In the genomic region with DNA sequence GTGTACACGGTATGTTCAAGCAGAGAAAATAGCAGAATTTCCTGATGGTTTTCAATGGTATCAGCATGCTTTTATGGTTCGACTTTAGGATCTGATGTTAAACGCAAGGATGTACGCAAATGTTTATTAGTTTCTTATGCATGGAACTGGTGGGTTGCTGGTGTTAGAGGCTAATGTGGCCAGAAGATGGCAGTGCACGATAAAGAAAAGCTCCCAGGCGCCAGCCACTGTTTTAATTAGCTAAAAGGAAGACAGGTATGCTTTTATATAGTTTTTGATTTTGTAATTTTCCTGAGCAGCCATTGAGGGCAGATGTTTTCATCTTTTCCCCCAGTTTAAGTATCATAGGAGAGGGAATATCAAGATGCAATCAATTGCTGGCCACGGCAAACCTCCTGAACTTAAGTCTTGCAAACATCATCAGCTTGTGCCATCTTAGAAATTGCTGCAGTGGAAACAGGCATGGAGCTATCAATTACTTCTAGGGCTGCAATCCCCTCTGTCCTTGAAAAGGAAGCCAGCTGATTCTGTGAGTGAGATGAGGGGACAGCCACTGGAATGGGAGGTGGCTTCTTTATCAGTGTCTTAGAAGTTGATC, we compare ENCODE assay signal across 9 cellular contexts.
DNase-seq lines count a peak whose midpoint lies in the region; FAIRE-seq and TF ChIP-seq lines count a peak whose summit lies in the region.
"Had no signal": no experiment of that assay in that cellular context is flagged by ENCODE, and none has a peak within 500 bp of the region (broad histone marks: within the 10 kb centered on the region; RNA-seq: fewer than 3 reads in every experiment).

No MANE protein-coding gene starts in this region.

- H3K4me3 ChIP-seq in GM12865 (ENCODE audit: low read depth, low read length) (no peak overlapping the region), fibroblast of mammary gland (ENCODE audit: control insufficient read depth, low read depth, low read length) (no peak overlapping the region), testis (no peak overlapping the region), coronary artery (no peak overlapping the region)
- H3K4me3 ChIP-seq: pancreas had no signal

- intact Hi-C loops in testis (cut with DNase I; ENCODE audit: low total_unique reads): no loop called here

- no peaks in the 10 kb centered on the region for H3K27me3 ChIP-seq in testis

- H3K27ac ChIP-seq in testis: no peak overlapping the region
- H3K27ac ChIP-seq in coronary artery: no peak overlapping the region
- H3K27ac ChIP-seq: pancreas had no signal

- no peaks in the 10 kb centered on the region for H3K9me3 ChIP-seq in testis
- H3K9me3 ChIP-seq: pancreas had no signal

- no peaks in the 10 kb centered on the region for H3K36me3 ChIP-seq in testis (ENCODE audit: low read depth, missing control alignments)
- H3K36me3 ChIP-seq: pancreas had no signal

- 27 to 32% methylated on average over 7 of the region's 7 CpGs for WGBS in testis, 2 donors

- no peak for FAIRE-seq in GM19239 (lab: Jason Lieb, UNC)
- FAIRE-seq: pancreas had no signal

- no peaks in the 10 kb centered on the region for H3K4me1 ChIP-seq in testis
- H3K4me1 ChIP-seq: pancreas had no signal

- TF ChIP-seq CTCF in GM12865 (IDR thresholded peaks at IDR 0.05; ENCODE audit: insufficient read depth, low read depth, low read length, missing control alignments) (peak; percentile 32), fibroblast of mammary gland (conservative IDR thresholded peaks at IDR 0.05; ENCODE audit: control insufficient read depth, insufficient read depth, low read depth, low read length) (peak; percentile 23), testis (IDR thresholded peaks at IDR 0.05) (peak in 2 of 3 experiments; percentile 12 to 26), coronary artery (IDR thresholded peaks at IDR 0.05) (no peak)

- in situ Hi-C loops in ACHN (cut with HindIII; ENCODE audit: low pct_ligation_motif_present, low pct_unique_long_range_greater_than_20kb, low sequenced_read_pairs): no loop called here

- TF ChIP-seq POLR2A in testis (IDR thresholded peaks at IDR 0.05): no peak

- DNase-seq in ACHN (peak; percentile 42), GM12865 (ENCODE audit: low read depth) (peak; percentile 4), NOMO-1 treated with DMSO at 0.1 percent for 48 hours (lab: John Stamatoyannopoulos, UW; ENCODE audit: unreplicated experiment) (peak; percentile 1), fibroblast of mammary gland (ENCODE audit: low read depth) (peak; percentile 1), testis (peak; percentile 25), GM19239 (ENCODE audit: insufficient read length, low spot score) (no peak), coronary artery (ENCODE audit: low spot score) (no peak)
- no peak for DNase-seq in activated CD4-positive, alpha-beta T cell treated with anti-CD3 and anti-CD28 coated beads for 4 hours

Comparison
In these comparisons a context has a peak if more than half of its experiments do, and no peak if none do; other contexts are left out.
1. DNase-seq: peak in ACHN (single experiment), GM12865 (single experiment), NOMO-1 treated with DMSO at 0.1 percent for 48 hours (single experiment), fibroblast of mammary gland (single experiment) and testis (single experiment); none in GM19239 (single experiment), coronary artery (single experiment) and activated CD4-positive, alpha-beta T cell treated with anti-CD3 and anti-CD28 coated beads for 4 hours (0 of 2).